29 cellular contexts compared by ENCODE assay signal in the genomic region with DNA sequence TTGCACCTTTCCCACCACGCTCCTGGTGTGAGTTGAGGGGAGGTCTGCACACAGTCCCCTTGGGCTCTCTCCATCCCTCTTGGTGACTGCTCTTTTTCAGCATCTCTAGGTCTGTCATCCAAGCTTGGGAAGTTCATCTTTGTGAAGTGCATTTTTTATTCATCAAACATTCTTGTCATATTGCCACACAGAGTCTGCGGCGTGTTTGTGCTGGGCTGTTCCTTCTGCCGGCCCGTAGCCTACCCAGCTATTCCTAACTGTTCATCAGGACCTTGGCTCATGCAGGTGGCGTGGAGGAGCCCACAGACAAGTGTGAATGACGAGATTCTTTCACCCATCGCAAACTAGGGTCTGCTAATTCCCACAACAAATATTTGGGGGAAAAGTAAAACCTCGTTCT.
"Had no signal": no experiment of that assay in that cellular context is flagged by ENCODE, and none has a peak within 500 bp of the region (broad histone marks: within the 10 kb centered on the region; RNA-seq: fewer than 3 reads in every experiment).

No MANE protein-coding gene starts in this region.

- H3K4me1 Mint-ChIP-seq: endodermal cell, nephron, neural progenitor cell had no signal

- H3K4me2 ChIP-seq: neural progenitor cell, smooth muscle cell had no signal

- H3K9me3 ChIP-seq: colonic mucosa, gastrocnemius medialis, mucosa of descending colon, prostate gland, right atrium auricular region, testis, tibial artery had no signal

- H3K9ac ChIP-seq: neural progenitor cell had no signal

- ATAC-seq: esophagus mucosa; gastrocnemius medialis; mucosa of descending colon; naive thymus-derived CD4-positive, alpha-beta T cell; sciatic nerve; stimulated activated naive CD8-positive, alpha-beta T cell treated with anti-CD3 and anti-CD28 coated beads, Interleukin-15, Interleukin-2, amounts not matched to agents 100 U/mL and 50 U/mL, for 24 hours had no signal

- H3K36me3 Mint-ChIP-seq: mesothelial cell of epicardium, neural progenitor cell had no signal

- H3K27ac ChIP-seq: colonic mucosa, epithelial cell of prostate, gastrocnemius medialis, neural progenitor cell, prostate gland, right atrium auricular region, testis, tibial artery had no signal

- H3K36me3 ChIP-seq: colonic mucosa, gastrocnemius medialis, neural progenitor cell, prostate gland, right atrium auricular region had no signal

- H2AFZ ChIP-seq: neural progenitor cell had no signal

- H3K4me3 Mint-ChIP-seq: dendritic cell treated with granulocyte-macrophage colony-stimulating factor and Interleukin-4, amounts not matched to agents 40 ng/mL and 50 ng/mL, for 4 days; endodermal cell; mesothelial cell of epicardium; naive thymus-derived CD4-positive, alpha-beta T cell; nephron; neural progenitor cell; type B pancreatic cell had no signal

- H3K27ac Mint-ChIP-seq: dendritic cell treated with granulocyte-macrophage colony-stimulating factor and Interleukin-4, amounts not matched to agents 40 ng/mL and 50 ng/mL, for 4 days; endodermal cell; mesothelial cell of epicardium; nephron; neural progenitor cell; type B pancreatic cell had no signal

- H3K9me3 Mint-ChIP-seq: dendritic cell treated with granulocyte-macrophage colony-stimulating factor and Interleukin-4, amounts not matched to agents 40 ng/mL and 50 ng/mL, for 4 days; endodermal cell; mesothelial cell of epicardium; naive thymus-derived CD4-positive, alpha-beta T cell; nephron; neural progenitor cell; type B pancreatic cell had no signal

- DNase-seq: colonic mucosa; effector CD8-positive, alpha-beta T cell; endodermal cell; foreskin fibroblast; gastrocnemius medialis; head of caudate nucleus; mesenchymal stem cell; mucosa of descending colon; naive thymus-derived CD4-positive, alpha-beta T cell; stimulated activated CD4-positive, alpha-beta T cell treated with anti-CD3 and anti-CD28 coated beads, Interleukin-12 subunit alpha, Interleukin-12 subunit beta, amount 100 ng/mL, for 4 hours; stimulated activated CD4-positive, alpha-beta T cell treated with anti-CD3 and anti-CD28 coated beads, Interleukin-1b, Interleukin-23, amount 100 ng/mL, for 48 hours; stimulated activated CD4-positive, alpha-beta T cell treated with anti-CD3 and anti-CD28 coated beads, Interleukin-4, amount 100 ng/mL, for 1 hour; stimulated activated CD8-positive, alpha-beta memory T cell treated with anti-CD3 and anti-CD28 coated beads, Interleukin-4, amount 100 ng/mL, for 48 hours; stimulated activated naive CD8-positive, alpha-beta T cell treated with anti-CD3 and anti-CD28 coated beads, Interleukin-15, Interleukin-2, amounts not matched to agents 100 U/mL and 50 U/mL, for 24 hours; substantia nigra; testis; tibial artery had no signal

- H3K27me3 ChIP-seq: colonic mucosa, gastrocnemius medialis, neural progenitor cell, right atrium auricular region, testis, tibial artery had no signal

- H3K4me3 ChIP-seq: colonic mucosa, gastrocnemius medialis, lung, mucosa of descending colon, neural progenitor cell, prostate gland, right atrium auricular region, smooth muscle cell, testis, tibial artery had no signal

- H3K4me1 ChIP-seq: colonic mucosa, neural progenitor cell, prostate gland, testis had no signal

- H3K27me3 Mint-ChIP-seq: dendritic cell treated with granulocyte-macrophage colony-stimulating factor and Interleukin-4, amounts not matched to agents 40 ng/mL and 50 ng/mL, for 4 days; naive thymus-derived CD4-positive, alpha-beta T cell; type B pancreatic cell had no signal
